8 cellular contexts compared by ENCODE assay signal in genomic region chr16:67645397-67646121, GRCh38. TPM values are rescaled to one million over a fixed set of nuclear protein-coding genes. Genes with fewer than 3 reads are reported as not detected.
DNase-seq lines count a peak whose midpoint lies in the region; ATAC-seq and TF ChIP-seq lines count a peak whose summit lies in the region.

No MANE protein-coding gene starts in this region.

- peaks cover 16% of the 10 kb centered on the region for H3K4me1 Mint-ChIP-seq in activated CD4-positive, alpha-beta memory T cell treated with anti-CD3 and anti-CD28 coated beads for 36 hours (ENCODE audit: low read depth)
- H3K4me1 Mint-ChIP-seq in naive thymus-derived CD4-positive, alpha-beta T cell: peaks cover 3 to 30% (median 17%) of the 10 kb centered on the region in 7 donors

- DNase-seq in DND-41 (peak; percentile 42), H7 (peak; percentile 71), NCI-H1930 (lab: John Stamatoyannopoulos, UW) (no peak)
- peak; percentile 34 for DNase-seq in activated CD4-positive, alpha-beta memory T cell treated with anti-CD3 and anti-CD28 coated beads for 36 hours
- peak in 1 of 9 donors; percentile 20 for DNase-seq in naive thymus-derived CD4-positive, alpha-beta T cell

- H3K27ac ChIP-seq in DND-41 (ENCODE audit: low read length): peak overlapping the region; percentile 96
- H3K27ac ChIP-seq in naive thymus-derived CD4-positive, alpha-beta T cell (ENCODE audit: low read depth, low read length): peak overlapping the region; percentile 97

- H3K36me3 ChIP-seq in DND-41 (ENCODE audit: insufficient read depth, low read length) (peaks cover 48% of the 10 kb centered on the region), H7 (replicated peaks; ENCODE audit: control insufficient read depth, insufficient read depth, low read length) (peaks cover 2% of the 10 kb centered on the region)
- peaks cover 0 to 40% (median 21%) of the 10 kb centered on the region in 3 experiments for H3K36me3 ChIP-seq in naive thymus-derived CD4-positive, alpha-beta T cell (ENCODE audit: control insufficient read depth in 2 of 3, insufficient read depth in 3 of 3, low read length in 3 of 3)

- ATAC-seq in DND-41 (ENCODE audit: insufficient read depth, low read depth) (peak; percentile 33), GM19023 (IDR thresholded peaks at IDR 0.05; ENCODE audit: unreplicated experiment) (no peak), HG02870 (IDR thresholded peaks at IDR 0.05; ENCODE audit: unreplicated experiment) (no peak), GM19035 (IDR thresholded peaks at IDR 0.05; ENCODE audit: unreplicated experiment) (no peak)
- peak; percentile 22 for ATAC-seq in naive thymus-derived CD4-positive, alpha-beta T cell

- CTCF ChIA-PET in activated CD4-positive, alpha-beta memory T cell treated with anti-CD3 and anti-CD28 coated beads for 36 hours (lab: Charles Lee): interaction anchor here (0.6 to 10.7 kb wide), 34 partner anchors 12 to 238 kb away, joined by 3 to 243 read pairs (median 5); partner anchors contain the start of genes ACD, ATP6V0D1, C16orf86 and CTCF
- CTCF ChIA-PET in naive thymus-derived CD4-positive, alpha-beta T cell (lab: Charles Lee): interaction anchor here (0.6 to 7.3 kb wide), 33 partner anchors 9 to 1522 kb away, joined by 3 to 107 read pairs (median 4); partner anchors contain the start of genes ACD, C16orf86, CTCF and ENKD1

- POLR2A ChIA-PET in activated CD4-positive, alpha-beta memory T cell treated with anti-CD3 and anti-CD28 coated beads for 36 hours (lab: Charles Lee): interaction anchor here (0.6 to 2.9 kb wide), 9 partner anchors 13 to 124 kb away, joined by 3 to 23 read pairs (median 8); partner anchors contain the start of genes ACD, CTCF and GFOD2
- POLR2A ChIA-PET in naive thymus-derived CD4-positive, alpha-beta T cell (lab: Charles Lee): interaction anchor here (0.8 to 10.1 kb wide), 16 partner anchors 13 to 164 kb away, joined by 3 to 128 read pairs (median 6); partner anchors contain the start of genes ACD, ATP6V0D1, C16orf86 and CTCF

- peaks cover 35% of the 10 kb centered on the region for H3K4me1 ChIP-seq in DND-41 (ENCODE audit: insufficient read depth, low read length)
- H3K4me1 ChIP-seq in naive thymus-derived CD4-positive, alpha-beta T cell (ENCODE audit: control insufficient read depth in 2 of 2, insufficient read depth in 2 of 2, low read length in 2 of 2): peaks cover 9 to 15% of the 10 kb centered on the region in 2 donors

- H3K9me3 ChIP-seq in DND-41 (ENCODE audit: insufficient read depth, low read length, severe bottlenecking): no peaks in the 10 kb centered on the region
- H3K9me3 ChIP-seq in naive thymus-derived CD4-positive, alpha-beta T cell (ENCODE audit: control insufficient read depth in 2 of 3, low read length in 3 of 3): no peaks in the 10 kb centered on the region

- peak overlapping the region; percentile 70 for H3K4me2 ChIP-seq in DND-41 (ENCODE audit: insufficient read depth, low read length)

- peaks cover 33% of the 10 kb centered on the region for H3K79me2 ChIP-seq in DND-41 (ENCODE audit: insufficient read depth, low read length)

- TF ChIP-seq CTCF in DND-41 (IDR thresholded peaks at IDR 0.05; ENCODE audit: borderline replicate concordance, extremely low read depth, low read length, poor library complexity, severe bottlenecking): no peak

- peak overlapping the region; percentile 57 to 59; a peak in 3 of 4 replicates for H3K4me3 ChIP-seq in DND-41 (ENCODE audit: low read depth in 1 of 2, low read length in 2 of 2)
- peak overlapping the region; percentile 42 for H3K4me3 ChIP-seq in H7 (ENCODE audit: insufficient read depth, low read depth, low read length)
- H3K4me3 ChIP-seq in naive thymus-derived CD4-positive, alpha-beta T cell (ENCODE audit: low read length): peak overlapping the region; percentile 88

- H3K36me3 Mint-ChIP-seq in activated CD4-positive, alpha-beta memory T cell treated with anti-CD3 and anti-CD28 coated beads for 36 hours: peaks cover 11% of the 10 kb centered on the region
- H3K36me3 Mint-ChIP-seq in naive thymus-derived CD4-positive, alpha-beta T cell: peaks cover 4 to 11% (median 6%) of the 10 kb centered on the region in 5 donors

- no peaks in the 10 kb centered on the region for H3K9me3 Mint-ChIP-seq in activated CD4-positive, alpha-beta memory T cell treated with anti-CD3 and anti-CD28 coated beads for 36 hours
- peaks cover 0 to 2% (median 0%) of the 10 kb centered on the region in 11 donors for H3K9me3 Mint-ChIP-seq in naive thymus-derived CD4-positive, alpha-beta T cell

- H3K27me3 Mint-ChIP-seq in activated CD4-positive, alpha-beta memory T cell treated with anti-CD3 and anti-CD28 coated beads for 36 hours: no peaks in the 10 kb centered on the region
- H3K27me3 Mint-ChIP-seq in naive thymus-derived CD4-positive, alpha-beta T cell: no peaks in the 10 kb centered on the region

- intact Hi-C loops in activated CD4-positive, alpha-beta memory T cell treated with anti-CD3 and anti-CD28 coated beads for 36 hours (cut with micrococcal nuclease): loop anchor here (1.0 kb wide), 2 partner anchors 82 to 124 kb away; no protein-coding TSS in a partner anchor
- intact Hi-C loops in naive thymus-derived CD4-positive, alpha-beta T cell (cut with micrococcal nuclease): loop anchor here (1.0 to 2.0 kb wide), 7 partner anchors 15 to 124 kb away; partner anchors contain the start of genes ACD (in 2 of the 2), PARD6A (in 2 of the 2), C16orf86 (in 1 of the 2) and CTCF (in 1 of the 2)

- H3K27ac Mint-ChIP-seq in activated CD4-positive, alpha-beta memory T cell treated with anti-CD3 and anti-CD28 coated beads for 36 hours: peak overlapping the region; percentile 83
- H3K27ac Mint-ChIP-seq in naive thymus-derived CD4-positive, alpha-beta T cell: peak overlapping the region; percentile 84 to 93 (median 90)

- H4K20me1 ChIP-seq in DND-41 (ENCODE audit: insufficient read depth, low read length): peaks cover 3% of the 10 kb centered on the region; the same call in 1 of the 2 replicates

- peak overlapping the region; percentile 83 for H3K4me3 Mint-ChIP-seq in activated CD4-positive, alpha-beta memory T cell treated with anti-CD3 and anti-CD28 coated beads for 36 hours
- H3K4me3 Mint-ChIP-seq in naive thymus-derived CD4-positive, alpha-beta T cell: peak overlapping the region; percentile 80 to 90 (median 85)

- H3K27me3 ChIP-seq in DND-41 (ENCODE audit: insufficient read depth, low read length, poor library complexity) (no peaks in the 10 kb centered on the region), H7 (ENCODE audit: control insufficient read depth, insufficient read depth, low read length) (peaks cover 52% of the 10 kb centered on the region)
- H3K27me3 ChIP-seq in naive thymus-derived CD4-positive, alpha-beta T cell (ENCODE audit: control insufficient read depth in 2 of 2, insufficient read depth in 2 of 2, low read length in 2 of 2): no peaks in the 10 kb centered on the region

- H2AFZ ChIP-seq in DND-41 (ENCODE audit: low read depth, low read length): peak overlapping the region; percentile 86

- peak overlapping the region; percentile 96 for H3K9ac ChIP-seq in DND-41 (ENCODE audit: low read depth, low read length)

RNA-seq across cellular contexts. Expression of gene CARMIL2, which starts 0.6 kb away (rescaled TPM):
- total RNA-seq in H7 (2014; rRNA removed; shearing (Covaris generic)): 3.6 and 6.4 TPM in 2 replicates
- total RNA-seq in activated CD4-positive, alpha-beta memory T cell treated with anti-CD3 and anti-CD28 coated beads for 36 hours: 100 to 1,000 TPM; 136 to 151 TPM
- total RNA-seq in naive thymus-derived CD4-positive, alpha-beta T cell: 100 to 1,000 TPM; 140 to 245 (median 215) TPM
- 10 to 100 TPM; 12.7 to 28.7 TPM for polyA plus RNA-seq in naive thymus-derived CD4-positive, alpha-beta T cell

RNA-seq across cellular contexts. Expression of gene ACD, which starts 14.5 kb away (rescaled TPM):
- total RNA-seq in H7 (2014; rRNA removed; shearing (Covaris generic)): 44.9 and 52.2 TPM in 2 replicates
- total RNA-seq in activated CD4-positive, alpha-beta memory T cell treated with anti-CD3 and anti-CD28 coated beads for 36 hours: 10 to 100 TPM; 63.0 to 63.9 TPM
- 10 to 100 TPM; 29.3 to 44.1 (median 34.4) TPM for total RNA-seq in naive thymus-derived CD4-positive, alpha-beta T cell
- 10 to 100 TPM; 25.4 to 33.2 TPM for polyA plus RNA-seq in naive thymus-derived CD4-positive, alpha-beta T cell

RNA-seq across cellular contexts. Expression of gene PARD6A, which starts 15.2 kb away (rescaled TPM):
- 5.5 and 6.8 TPM in 2 replicates for total RNA-seq in H7 (2014; rRNA removed; shearing (Covaris generic))
- total RNA-seq in activated CD4-positive, alpha-beta memory T cell treated with anti-CD3 and anti-CD28 coated beads for 36 hours: 10 to 100 TPM; 11.2 to 11.5 TPM
- 10 to 100 TPM in 1 of 5 experiments, 1 to 10 TPM in 4; 4.5 to 11.2 (median 4.7) TPM for total RNA-seq in naive thymus-derived CD4-positive, alpha-beta T cell
- 10 to 100 TPM in 1 of 2 donors, 1 to 10 TPM in 1; 9.3 to 15.1 TPM for polyA plus RNA-seq in naive thymus-derived CD4-positive, alpha-beta T cell

RNA-seq across cellular contexts. Expression of gene ENKD1, which starts 21.0 kb away (rescaled TPM):
- total RNA-seq in H7 (2014; rRNA removed; shearing (Covaris generic)): 7.0 and 12.3 TPM in 2 replicates
- total RNA-seq in activated CD4-positive, alpha-beta memory T cell treated with anti-CD3 and anti-CD28 coated beads for 36 hours: 10 to 100 TPM in 1 of 2 experiments, 1 to 10 TPM in 1; 9.3 to 10.1 TPM
- total RNA-seq in naive thymus-derived CD4-positive, alpha-beta T cell: 1 to 10 TPM; 4.9 to 8.3 (median 7.8) TPM
- 1 to 10 TPM; 1.1 to 2.5 TPM for polyA plus RNA-seq in naive thymus-derived CD4-positive, alpha-beta T cell

RNA-seq across cellular contexts. Expression of gene C16orf86, which starts 21.1 kb away (rescaled TPM):
- 8.5 and 9.0 TPM in 2 replicates for total RNA-seq in H7 (2014; rRNA removed; shearing (Covaris generic))
- 1 to 10 TPM; 2.2 to 2.5 TPM for total RNA-seq in activated CD4-positive, alpha-beta memory T cell treated with anti-CD3 and anti-CD28 coated beads for 36 hours
- 1 to 10 TPM; 4.3 to 6.4 (median 4.7) TPM for total RNA-seq in naive thymus-derived CD4-positive, alpha-beta T cell
- polyA plus RNA-seq in naive thymus-derived CD4-positive, alpha-beta T cell: 1 to 10 TPM; 3.5 to 5.7 TPM

Comparison
In these comparisons a context has a peak if more than half of its experiments do, and no peak if none do; other contexts are left out.
1. ATAC-seq: peak in DND-41 (single experiment) and naive thymus-derived CD4-positive, alpha-beta T cell (single experiment); none in GM19023 (single experiment), HG02870 (single experiment) and GM19035 (single experiment).
2. DNase-seq: peak in DND-41 (single experiment), H7 (single experiment) and activated CD4-positive, alpha-beta memory T cell treated with anti-CD3 and anti-CD28 coated beads for 36 hours (single experiment); none in NCI-H1930 (0 of 2).
3. RNA of gene CARMIL2, which starts 0.6 kb away (total RNA-seq): 140 to 245 TPM in naive thymus-derived CD4-positive, alpha-beta T cell and 136 to 151 TPM in activated CD4-positive, alpha-beta memory T cell treated with anti-CD3 and anti-CD28 coated beads for 36 hours; 3.6 to 6.4 TPM in H7; every median in the first group is over 10 times any median in the second.
4. Peak in every context shown above with its lines, with median percentiles within 50 percentile points of each other: H3K4me3 ChIP-seq.